27 cellular contexts compared by ENCODE assay signal in genomic region chr2:165905854-165906253, GRCh38. TPM values are rescaled to one million over a fixed set of nuclear protein-coding genes. Genes with fewer than 3 reads are reported as not detected.
A peak's percentile ranks its signal among the peaks of the same experiment; 100 is the strongest.
DNase-seq lines count a peak whose midpoint lies in the region; ATAC-seq, FAIRE-seq and TF ChIP-seq lines count a peak whose summit lies in the region.
"Had no signal": no experiment of that assay in that cellular context is flagged by ENCODE, and none has a peak within 500 bp of the region (broad histone marks: within the 10 kb centered on the region; RNA-seq: fewer than 3 reads in every experiment).

No MANE protein-coding gene starts in this region.

- peak overlapping the region; percentile 14 for H3K4me2 ChIP-seq in astrocyte (ENCODE audit: low read length)
- H3K4me2 ChIP-seq in endothelial cell of umbilical vein (ENCODE audit: insufficient read depth, low read length) = peak overlapping the region; percentile 62
- H3K4me2 ChIP-seq: BLaER1 had no signal

- H3K36me3 ChIP-seq in astrocyte (ENCODE audit: insufficient read depth, low read length) (no peaks in the 10 kb centered on the region), endothelial cell of umbilical vein (ENCODE audit: control insufficient read depth in 2 of 2, extremely low read depth in 1 of 2, insufficient read depth in 2 of 2, low read length in 2 of 2) (peaks cover 0 to 2% of the 10 kb centered on the region in 2 experiments)

- peaks cover 2% of the 10 kb centered on the region for H3K9me1 ChIP-seq in endothelial cell of umbilical vein (replicated peaks; ENCODE audit: control insufficient read depth, extremely low read depth, insufficient read depth, low read length)

- FAIRE-seq in astrocyte (lab: Jason Lieb, UNC) (no peak), endothelial cell of umbilical vein (lab: Jason Lieb, UNC) (peak; percentile 73)

- no peak overlapping the region for H3K4me3 ChIP-seq in astrocyte (ENCODE audit: insufficient read depth, low read depth, low read length)
- no peak overlapping the region for H3K4me3 ChIP-seq in endothelial cell of umbilical vein (replicated peaks in 1 of 3; ENCODE audit: insufficient read depth in 1 of 3, low read depth in 1 of 3, low read length in 3 of 3)
- H3K4me3 ChIP-seq: BLaER1, dorsolateral prefrontal cortex, SJCRH30, tibial nerve had no signal

- H3K27ac Mint-ChIP-seq in astrocyte (ENCODE audit: unreplicated experiment) = no peak overlapping the region
- H3K27ac Mint-ChIP-seq in activated naive CD4-positive, alpha-beta T cell treated with anti-CD3 and anti-CD28 coated beads for 36 hours = no peak overlapping the region
- H3K27ac Mint-ChIP-seq in activated T-cell treated with anti-CD3 and anti-CD28 coated beads, Interleukin-2, amount 50 U/mL, for 72 hours = no peak overlapping the region
- H3K27ac Mint-ChIP-seq: activated CD4-positive, alpha-beta T cell treated with anti-CD3 and anti-CD28 coated beads for 36 hours; activated CD8-positive, alpha-beta T cell treated with anti-CD3 and anti-CD28 coated beads for 36 hours; activated naive CD4-positive, alpha-beta T cell treated with anti-CD3 and anti-CD28 coated beads, Interleukin-2, amount 50 U/mL, for 24 hours; activated T-helper 17 cell treated with anti-CD3 and anti-CD28 coated beads, Interleukin-2, amount 50 U/mL, for 72 hours; progenitor cell of endocrine pancreas had no signal

- CTCF ChIA-PET in endothelial cell of umbilical vein (lab: Charles Lee) = interaction anchor here (0.7 to 2.2 kb wide), 3 partner anchors 31 to 368 kb away, joined by 3 to 10 read pairs (median 6); partner anchors contain the start of gene SCN1A
- CTCF ChIA-PET in activated naive CD4-positive, alpha-beta T cell treated with anti-CD3 and anti-CD28 coated beads for 36 hours (lab: Charles Lee) = interaction anchor here (0.6 kb wide), 1 partner anchor 28 kb away, joined by 3 read pairs; no protein-coding TSS in a partner anchor

- peaks cover 4% of the 10 kb centered on the region for H3K4me1 ChIP-seq in astrocyte (ENCODE audit: insufficient read depth, low read length)
- peaks cover 36% of the 10 kb centered on the region for H3K4me1 ChIP-seq in endothelial cell of umbilical vein (ENCODE audit: control insufficient read depth, extremely low read depth, insufficient read depth, low read length)
- H3K4me1 ChIP-seq: SJCRH30 had no signal

- dilution Hi-C loops in endothelial cell of umbilical vein (cut with MboI; ENCODE audit: extremely low pct_ligation_motif_present, low sequenced_read_pairs) = no loop called here

- H4K20me1 ChIP-seq in astrocyte (ENCODE audit: insufficient read depth, low read length) (no peaks in the 10 kb centered on the region), endothelial cell of umbilical vein (replicated peaks; ENCODE audit: control insufficient read depth, extremely low read depth, insufficient read depth, low read length) (no peaks in the 10 kb centered on the region)
- H4K20me1 ChIP-seq: BLaER1 had no signal

- peaks cover 4% of the 10 kb centered on the region for H3K4me1 Mint-ChIP-seq in astrocyte (ENCODE audit: low read depth, unreplicated experiment)
- H3K4me1 Mint-ChIP-seq in activated naive CD4-positive, alpha-beta T cell treated with anti-CD3 and anti-CD28 coated beads for 36 hours (ENCODE audit: low read depth) = peaks cover 8% of the 10 kb centered on the region
- peaks cover 10% of the 10 kb centered on the region for H3K4me1 Mint-ChIP-seq in activated T-cell treated with anti-CD3 and anti-CD28 coated beads, Interleukin-2, amount 50 U/mL, for 72 hours (ENCODE audit: low read depth)

- H3K27me3 ChIP-seq in astrocyte (ENCODE audit: insufficient read depth, low read length) (no peaks in the 10 kb centered on the region), endothelial cell of umbilical vein (ENCODE audit: control insufficient read depth in 2 of 2, insufficient read depth in 2 of 2, low read length in 2 of 2) (no peaks in the 10 kb centered on the region)
- H3K27me3 ChIP-seq: BLaER1, dorsolateral prefrontal cortex, SJCRH30, tibial nerve had no signal

- no peak for ATAC-seq in HG03280 (IDR thresholded peaks at IDR 0.05; ENCODE audit: unreplicated experiment)
- no peak for ATAC-seq in HG03378 (IDR thresholded peaks at IDR 0.05; ENCODE audit: unreplicated experiment)
- ATAC-seq in activated T-cell treated with anti-CD3 and anti-CD28 coated beads, Interleukin-2, amount 50 U/mL, for 72 hours (replicated peaks in 1 of 2) = no peak
- ATAC-seq: activated CD4-positive, alpha-beta T cell treated with anti-CD3 and anti-CD28 coated beads for 36 hours; activated CD8-positive, alpha-beta T cell treated with anti-CD3 and anti-CD28 coated beads for 36 hours; activated T-helper 17 cell treated with anti-CD3 and anti-CD28 coated beads, Interleukin-2, amount 50 U/mL, for 72 hours; sciatic nerve had no signal

- TF ChIP-seq POLR2A in endothelial cell of umbilical vein (IDR thresholded peaks at IDR 0.05; ENCODE audit: low read depth, low read length) = no peak

- H3K9ac ChIP-seq in astrocyte (ENCODE audit: low read length) (no peak overlapping the region), endothelial cell of umbilical vein (replicated peaks; ENCODE audit: extremely low read depth, insufficient read depth, low read length) (no peak overlapping the region)
- H3K9ac ChIP-seq: BLaER1 had no signal

- no peak overlapping the region for H3K4me3 Mint-ChIP-seq in astrocyte (ENCODE audit: unreplicated experiment)
- no peak overlapping the region for H3K4me3 Mint-ChIP-seq in activated naive CD4-positive, alpha-beta T cell treated with anti-CD3 and anti-CD28 coated beads for 36 hours
- no peak overlapping the region for H3K4me3 Mint-ChIP-seq in activated T-cell treated with anti-CD3 and anti-CD28 coated beads, Interleukin-2, amount 50 U/mL, for 72 hours
- H3K4me3 Mint-ChIP-seq: activated CD4-positive, alpha-beta T cell treated with anti-CD3 and anti-CD28 coated beads for 36 hours; activated CD8-positive, alpha-beta T cell treated with anti-CD3 and anti-CD28 coated beads for 36 hours; activated naive CD4-positive, alpha-beta T cell treated with anti-CD3 and anti-CD28 coated beads, Interleukin-2, amount 50 U/mL, for 24 hours; activated T-helper 17 cell treated with anti-CD3 and anti-CD28 coated beads, Interleukin-2, amount 50 U/mL, for 72 hours; central memory CD8-positive, alpha-beta T cell had no signal

- H3K79me2 ChIP-seq in astrocyte (ENCODE audit: insufficient read depth, low read length) (no peaks in the 10 kb centered on the region), endothelial cell of umbilical vein (ENCODE audit: control insufficient read depth, insufficient read depth, low read length) (no peaks in the 10 kb centered on the region)

- H3K9me3 ChIP-seq in astrocyte (ENCODE audit: insufficient read depth, low read depth, low read length) (no peaks in the 10 kb centered on the region), endothelial cell of umbilical vein (replicated peaks; ENCODE audit: control insufficient read depth, insufficient read depth, low read length) (no peaks in the 10 kb centered on the region)
- H3K9me3 ChIP-seq: BLaER1, SJCRH30, tibial nerve had no signal

- DNase-seq in ELR (ENCODE audit: low read depth) (peak; percentile 11), astrocyte (ENCODE audit: low read depth) (peak; percentile 36), endothelial cell of umbilical vein (ENCODE audit: low read depth, low spot score) (peak; percentile 75), non-pigmented ciliary epithelial cell (ENCODE audit: low read depth) (peak; percentile 20)
- no peak for DNase-seq in activated naive CD4-positive, alpha-beta T cell treated with anti-CD3 and anti-CD28 coated beads for 36 hours
- DNase-seq in activated T-cell treated with anti-CD3 and anti-CD28 coated beads, Interleukin-2, amount 50 U/mL, for 72 hours = no peak
- DNase-seq: ACHN; activated CD4-positive, alpha-beta T cell treated with anti-CD3 and anti-CD28 coated beads for 36 hours; activated CD8-positive, alpha-beta T cell treated with anti-CD3 and anti-CD28 coated beads for 36 hours; anterior cingulate cortex; dorsolateral prefrontal cortex; NCI-H1694; NCI-H510A; RPMI8226; SJCRH30; stimulated activated CD4-positive, alpha-beta T cell treated with anti-CD3 and anti-CD28 coated beads, Interleukin-15, amount 100 ng/mL, for 24 hours; stimulated activated CD4-positive, alpha-beta T cell treated with anti-CD3 and anti-CD28 coated beads, Interleukin-4, amount 100 ng/mL, for 4 hours; SW 1271 had no signal

- no TSS peak for BruUV-seq in endothelial cell of umbilical vein (replicated peaks; lab: Mats Ljungman, UMichigan)

- intact Hi-C loops in endothelial cell of umbilical vein (cut with micrococcal nuclease) = no loop called here
- intact Hi-C loops in activated naive CD4-positive, alpha-beta T cell treated with anti-CD3 and anti-CD28 coated beads for 36 hours (cut with micrococcal nuclease) = no loop called here

- TF ChIP-seq CTCF in astrocyte (IDR thresholded peaks at IDR 0.05; ENCODE audit: insufficient read depth, low read depth, low read length) (no peak), endothelial cell of umbilical vein (IDR thresholded peaks at IDR 0.05; ENCODE audit: extremely low read depth in 1 of 2, insufficient read depth in 1 of 2, low read depth in 1 of 2, low read length in 2 of 2) (no peak)

- no peaks in the 10 kb centered on the region for H3K9me3 Mint-ChIP-seq in astrocyte (ENCODE audit: unreplicated experiment)
- H3K9me3 Mint-ChIP-seq in activated naive CD4-positive, alpha-beta T cell treated with anti-CD3 and anti-CD28 coated beads for 36 hours = no peaks in the 10 kb centered on the region
- H3K9me3 Mint-ChIP-seq in activated T-cell treated with anti-CD3 and anti-CD28 coated beads, Interleukin-2, amount 50 U/mL, for 72 hours = no peaks in the 10 kb centered on the region
- H3K9me3 Mint-ChIP-seq: activated CD8-positive, alpha-beta T cell treated with anti-CD3 and anti-CD28 coated beads for 36 hours; activated naive CD4-positive, alpha-beta T cell treated with anti-CD3 and anti-CD28 coated beads, Interleukin-2, amount 50 U/mL, for 24 hours; activated T-helper 17 cell treated with anti-CD3 and anti-CD28 coated beads, Interleukin-2, amount 50 U/mL, for 72 hours; central memory CD8-positive, alpha-beta T cell had no signal

- H3K36me3 Mint-ChIP-seq in astrocyte (ENCODE audit: low read depth, unreplicated experiment) = no peaks in the 10 kb centered on the region
- H3K36me3 Mint-ChIP-seq in activated naive CD4-positive, alpha-beta T cell treated with anti-CD3 and anti-CD28 coated beads for 36 hours (ENCODE audit: low read depth) = peaks cover 34% of the 10 kb centered on the region
- peaks cover 12 to 19% of the 10 kb centered on the region in 2 donors for H3K36me3 Mint-ChIP-seq in activated T-cell treated with anti-CD3 and anti-CD28 coated beads, Interleukin-2, amount 50 U/mL, for 72 hours (ENCODE audit: insufficient read depth in 2 of 2)

- POLR2A ChIA-PET in endothelial cell of umbilical vein (lab: Charles Lee) = no interaction called here

- H2AFZ ChIP-seq in astrocyte (ENCODE audit: low read depth, low read length) (no peak overlapping the region), endothelial cell of umbilical vein (ENCODE audit: low read depth, low read length) (no peak overlapping the region)

- no peaks in the 10 kb centered on the region for H3K27me3 Mint-ChIP-seq in astrocyte (ENCODE audit: low read depth, unreplicated experiment)
- H3K27me3 Mint-ChIP-seq in activated naive CD4-positive, alpha-beta T cell treated with anti-CD3 and anti-CD28 coated beads for 36 hours (ENCODE audit: low read depth) = no peaks in the 10 kb centered on the region
- no peaks in the 10 kb centered on the region for H3K27me3 Mint-ChIP-seq in activated T-cell treated with anti-CD3 and anti-CD28 coated beads, Interleukin-2, amount 50 U/mL, for 72 hours (ENCODE audit: low read depth)
- H3K27me3 Mint-ChIP-seq: activated CD4-positive, alpha-beta T cell treated with anti-CD3 and anti-CD28 coated beads for 36 hours; activated CD8-positive, alpha-beta T cell treated with anti-CD3 and anti-CD28 coated beads for 36 hours; activated naive CD4-positive, alpha-beta T cell treated with anti-CD3 and anti-CD28 coated beads, Interleukin-2, amount 50 U/mL, for 24 hours; activated T-helper 17 cell treated with anti-CD3 and anti-CD28 coated beads, Interleukin-2, amount 50 U/mL, for 72 hours; central memory CD8-positive, alpha-beta T cell; progenitor cell of endocrine pancreas had no signal

- H3K27ac ChIP-seq in astrocyte (ENCODE audit: low read depth, low read length) (no peak overlapping the region), endothelial cell of umbilical vein (ENCODE audit: insufficient read depth, low read depth, low read length) (peak overlapping the region; percentile 7)
- H3K27ac ChIP-seq: BLaER1, dorsolateral prefrontal cortex, SJCRH30, tibial nerve had no signal

RNA-seq across cellular contexts. Expression of gene TTC21B, which starts 47.7 kb away (rescaled TPM):
- total RNA-seq in astrocyte (11.4 and 12.0 TPM in 2 replicates), endothelial cell of umbilical vein (18.0 and 21.9 TPM in 2 replicates)
- polyA plus RNA-seq in endothelial cell of umbilical vein = 7.5 and 8.0 TPM in 2 replicates
- 7.4 and 11.1 TPM in 2 replicates for polyA plus RNA-seq in endothelial cell of umbilical vein (2011; cell fraction: cytosol; rRNA removed)
- polyA plus RNA-seq in endothelial cell of umbilical vein (2011; cell fraction: nucleus; rRNA removed) = 60.6 and 74.5 TPM in 2 replicates
- 12.1 and 12.2 TPM in 2 replicates for polyA plus RNA-seq in endothelial cell of umbilical vein (2012)
- 30.4 and 39.5 TPM in 2 replicates for polyA minus RNA-seq in endothelial cell of umbilical vein
- 4.0 TPM for polyA minus RNA-seq in endothelial cell of umbilical vein (2011; cell fraction: cytosol; rRNA and poly(A)+ RNA removed)
- polyA minus RNA-seq in endothelial cell of umbilical vein (2011; cell fraction: nucleus; rRNA and poly(A)+ RNA removed) = 105 and 142 TPM in 2 replicates
- total RNA-seq in activated naive CD4-positive, alpha-beta T cell treated with anti-CD3 and anti-CD28 coated beads for 36 hours = 10 to 100 TPM; 22.6 TPM
- total RNA-seq in activated T-cell treated with anti-CD3 and anti-CD28 coated beads, Interleukin-2, amount 50 U/mL, for 72 hours = 10 to 100 TPM; 24.9 to 26.8 TPM

Comparison
In these comparisons a context has a peak if more than half of its experiments do, and no peak if none do; other contexts are left out.
1. DNase-seq: peak in ELR (single experiment), astrocyte (single experiment), endothelial cell of umbilical vein (single experiment) and non-pigmented ciliary epithelial cell (single experiment); none in activated naive CD4-positive, alpha-beta T cell treated with anti-CD3 and anti-CD28 coated beads for 36 hours (single experiment) and activated T-cell treated with anti-CD3 and anti-CD28 coated beads, Interleukin-2, amount 50 U/mL, for 72 hours (0 of 2).